In the genomic region with DNA sequence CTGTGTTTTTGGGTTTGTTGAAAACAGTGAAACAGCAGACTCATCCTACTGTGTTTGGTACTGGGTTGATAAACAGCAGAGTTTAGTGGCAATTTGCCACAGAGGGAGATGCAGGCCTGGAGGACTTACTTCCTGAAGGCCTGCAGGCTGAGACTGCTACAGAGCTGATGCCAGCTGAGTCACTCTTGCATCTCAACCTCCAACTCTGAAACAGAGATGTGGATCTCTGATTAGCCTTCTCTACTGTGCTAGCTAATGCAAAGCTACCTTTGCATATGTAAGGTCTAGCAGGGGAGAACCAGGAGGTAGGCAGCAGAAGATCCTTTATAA, we compare ENCODE assay signal across 8 cellular contexts. TPM values are rescaled to one million over a fixed set of nuclear protein-coding genes. Genes with fewer than 3 reads are reported as not detected.
DNase-seq lines count a peak whose midpoint lies in the region; ATAC-seq, FAIRE-seq and TF ChIP-seq lines count a peak whose summit lies in the region.

No MANE protein-coding gene starts in this region.

- no peaks in the 10 kb centered on the region for H3K79me2 ChIP-seq in K562 (ENCODE audit: control insufficient read depth, insufficient read depth, low read length)

- H3K27ac ChIP-seq in K562 (ENCODE audit: extremely low read depth, low read depth, low read length) (peak overlapping the region; percentile 62; the same call in 1 of the 3 replicates), right lobe of liver (no peak overlapping the region)

- no peak overlapping the region for H2AFZ ChIP-seq in K562 (ENCODE audit: low read depth, low read length)

- FAIRE-seq in K562 (lab: Jason Lieb, UNC): peak; percentile 97

- peak; percentile 95 for TF ChIP-seq EP300 in K562 (IDR thresholded peaks at IDR 0.05; ENCODE audit: low read length)

- intact Hi-C loops in K562 (cut with micrococcal nuclease) (loop anchor here (1.0 kb wide), 1 partner anchor 21 kb away; the partner anchor contains the start of gene KMT2A), right lobe of liver (cut with DNase I) (no loop called here)

- peak overlapping the region; percentile 48 for H3K4me2 ChIP-seq in K562 (ENCODE audit: insufficient read depth, low read length)

- BruUV-seq in K562 (replicated peaks; lab: Mats Ljungman, UMichigan): no TSS peak

- no peaks in the 10 kb centered on the region for H3K9me3 ChIP-seq in K562 (replicated peaks; ENCODE audit: control insufficient read depth, insufficient read depth, low read depth, low read length)
- no peaks in the 10 kb centered on the region for H3K9me3 ChIP-seq in right lobe of liver

- CTCF ChIA-PET in K562 (lab: Yijun Ruan, JAX; ENCODE audit: low intra/inter-chr PET ratio): no interaction called here

- H3K27me3 ChIP-seq in K562 (ENCODE audit: control insufficient read depth in 2 of 2, insufficient read depth in 2 of 2, low read length in 2 of 2) (no peaks in the 10 kb centered on the region), right lobe of liver (no peaks in the 10 kb centered on the region)

- no peak overlapping the region for H3K4me3 ChIP-seq in NB4 (ENCODE audit: low read depth, low read length)
- H3K4me3 ChIP-seq in K562: no peak overlapping the region
- H3K4me3 ChIP-seq in right lobe of liver: no peak overlapping the region

- POLR2A ChIA-PET in K562 (lab: Yijun Ruan, JAX): interaction anchor here (0.6 to 1.3 kb wide), 6 partner anchors 10 to 28 kb away, joined by 3 to 4 read pairs (median 3); partner anchors contain the start of gene ATP5MG

- TF ChIP-seq RAD21 in K562 (CRISPR knock-in tag; conservative IDR thresholded peaks at IDR 0.05 in 1 of 2, IDR thresholded peaks at IDR 0.05 in 1 of 2): peak; percentile 11 to 27; a peak in 3 of 4 replicates

- H3K9me1 ChIP-seq in K562 (ENCODE audit: control insufficient read depth, insufficient read depth, low read length): no peaks in the 10 kb centered on the region

- in situ Hi-C loops in K562 (cut with MboI): no loop called here

- no peak overlapping the region for H3K9ac ChIP-seq in K562 (ENCODE audit: insufficient read depth in 1 of 2, low read depth in 2 of 2, low read length in 2 of 2)

- no peaks in the 10 kb centered on the region for H4K20me1 ChIP-seq in K562 (replicated peaks; ENCODE audit: control insufficient read depth, insufficient read depth, low read length)

- peaks cover 4 to 20% of the 10 kb centered on the region in 2 experiments; a peak in 3 of 5 replicates for H3K4me1 ChIP-seq in K562 (replicated peaks in 1 of 2; ENCODE audit: control insufficient read depth in 2 of 2, insufficient read depth in 2 of 2, low read length in 2 of 2)
- no peaks in the 10 kb centered on the region for H3K4me1 ChIP-seq in right lobe of liver

- TF ChIP-seq CTCF in NB4 (IDR thresholded peaks at IDR 0.05; ENCODE audit: low read depth, low read length): no peak
- TF ChIP-seq CTCF in K562 (IDR thresholded peaks at IDR 0.05 in 2 of 3, conservative IDR thresholded peaks at IDR 0.05 in 1 of 3; ENCODE audit: insufficient read depth in 2 of 3, low read depth in 1 of 3, low read length in 3 of 3): no peak
- TF ChIP-seq CTCF in right lobe of liver (IDR thresholded peaks at IDR 0.05): no peak

- DNase-seq in NCI-H345 (lab: John Stamatoyannopoulos, UW) (peak; percentile 41), NCI-H345 treated with DMSO at 0.1 percent for 48 hours (lab: John Stamatoyannopoulos, UW; ENCODE audit: unreplicated experiment) (no peak), NB4 (ENCODE audit: low read depth) (peak; percentile 75), K562 (ENCODE audit: extremely low read depth in 1 of 4, low spot score in 3 of 4) (peak; percentile 38 to 94 (median 68)), right lobe of liver (peak in 1 of 3 donors; percentile 27), NCI-H524 (lab: John Stamatoyannopoulos, UW) (no peak)

- ATAC-seq in K562 (peak; percentile 92), right lobe of liver (peak in 3 of 4 donors; percentile 35 to 83 (median 43)), GM19035 (IDR thresholded peaks at IDR 0.05; ENCODE audit: unreplicated experiment) (no peak), GM21576 (IDR thresholded peaks at IDR 0.05; ENCODE audit: unreplicated experiment) (no peak)

- TF ChIP-seq POLR2A in NB4 (IDR thresholded peaks at IDR 0.05; ENCODE audit: extremely low read depth, insufficient read length): no peak
- no peak for TF ChIP-seq POLR2A in K562 (conservative IDR thresholded peaks at IDR 0.05)
- TF ChIP-seq POLR2A in right lobe of liver (IDR thresholded peaks at IDR 0.05): no peak

- H3K36me3 ChIP-seq in K562 (ENCODE audit: control insufficient read depth, insufficient read depth, low read length) (no peaks in the 10 kb centered on the region), right lobe of liver (no peaks in the 10 kb centered on the region)

TF ChIP-seq in K562, 482 proteins besides CTCF, POLR2A, EP300 and RAD21 (continues in another document):
- TF ChIP-seq ZNF197 (CRISPR knock-in tag; IDR thresholded peaks at IDR 0.05; ENCODE audit: low read depth) (no peak), SMARCE1 (IDR thresholded peaks at IDR 0.05) (peak; percentile 97), ETV6 (IDR thresholded peaks at IDR 0.05; ENCODE audit: borderline replicate concordance in 1 of 2, low read depth in 2 of 2, low read length in 1 of 2) (peak in 1 of 2 experiments; percentile 74; a peak in 1 of 4 replicates), ETV6 (CRISPR knock-in tag; IDR thresholded peaks at IDR 0.05; ENCODE audit: borderline replicate concordance) (no peak), BRCA1 (IDR thresholded peaks at IDR 0.05) (no peak), BRCA1 (CRISPR knock-in tag; IDR thresholded peaks at IDR 0.05) (no peak), ZNF23 (CRISPR knock-in tag; IDR thresholded peaks at IDR 0.05) (no peak)

RNA-seq across cellular contexts. Expression of gene ATP5MG, which starts 14.3 kb away (rescaled TPM):
- 30.9 and 63.7 TPM in 2 replicates for total RNA-seq in K562 (2011; cell fraction: chromatin; rRNA removed; ENCODE audit: low replicate concordance)
- total RNA-seq in K562 (2011; cell fraction: nucleolus; rRNA removed): 49.0 and 59.9 TPM in 2 replicates
- 82.3 and 111 TPM in 2 replicates for total RNA-seq in K562 (2011; cell fraction: nucleoplasm; rRNA removed)
- 294 and 333 TPM in 2 replicates for total RNA-seq in K562 (2014; rRNA removed)
- 422 and 434 TPM in 2 replicates for total RNA-seq in K562 (2014; rRNA removed; fragmentation: Illumina TruSeq; extraction: Trizol)
- 366 and 426 TPM in 2 replicates for total RNA-seq in K562 (2015; rRNA removed; fragmentation: Illumina TruSeq; extraction: Trizol)
- total RNA-seq in K562 (2021): 390 and 391 TPM in 2 replicates
- 609 and 759 TPM in 2 replicates for polyA plus RNA-seq in K562 (2011; rRNA removed)
- polyA plus RNA-seq in K562 (2011; cell fraction: cytosol; rRNA removed): 443 and 675 TPM in 2 replicates
- 116 and 214 TPM in 2 replicates for polyA plus RNA-seq in K562 (2011; cell fraction: nucleus; rRNA removed)
- polyA plus RNA-seq in K562 (2012): 594 and 680 TPM in 2 replicates
- 301 and 302 TPM in 2 replicates for polyA plus RNA-seq in K562 (2014; fragmentation: Illumina TruSeq; extraction: Trizol)
- 1,000 to 10,000 TPM; 1,842 to 2,138 TPM for polyA plus RNA-seq in K562 (2014; fragmentation: Nextera tagmentation; extraction: Ambion mirVana)
- 512 and 785 TPM in 2 replicates for polyA plus RNA-seq in K562 (2014; rRNA removed)
- 129 and 140 TPM in 2 replicates for polyA minus RNA-seq in K562 (2011; rRNA and poly(A)+ RNA removed)
- polyA minus RNA-seq in K562 (2011; cell fraction: cytosol; rRNA and poly(A)+ RNA removed): 91.3 and 103 TPM in 2 replicates
- polyA minus RNA-seq in K562 (2011; cell fraction: nucleus; rRNA and poly(A)+ RNA removed): 15.8 and 29.8 TPM in 2 replicates
- 100 to 1,000 TPM in 1 of 6 experiments, 10 to 100 TPM in 5; 32.6 to 127 (median 89.5) TPM for total RNA-seq in right lobe of liver

RNA-seq across cellular contexts. Expression of gene KMT2A, which starts 20.6 kb away (rescaled TPM):
- 227 and 437 TPM in 2 replicates for total RNA-seq in K562 (2011; cell fraction: chromatin; rRNA removed; ENCODE audit: low replicate concordance)
- 184 and 220 TPM in 2 replicates for total RNA-seq in K562 (2011; cell fraction: nucleolus; rRNA removed)
- 320 and 503 TPM in 2 replicates for total RNA-seq in K562 (2011; cell fraction: nucleoplasm; rRNA removed)
- 27.0 and 34.8 TPM in 2 replicates for total RNA-seq in K562 (2014; rRNA removed)
- 37.0 and 44.1 TPM in 2 replicates for total RNA-seq in K562 (2014; rRNA removed; fragmentation: Illumina TruSeq; extraction: Trizol)
- total RNA-seq in K562 (2015; rRNA removed; fragmentation: Illumina TruSeq; extraction: Trizol): 32.9 and 33.7 TPM in 2 replicates
- total RNA-seq in K562 (2021): 58.9 and 59.9 TPM in 2 replicates
- 28.3 and 30.4 TPM in 2 replicates for polyA plus RNA-seq in K562 (2011; rRNA removed)
- 24.5 and 37.4 TPM in 2 replicates for polyA plus RNA-seq in K562 (2011; cell fraction: cytosol; rRNA removed)
- polyA plus RNA-seq in K562 (2011; cell fraction: nucleus; rRNA removed): 159 and 233 TPM in 2 replicates
- polyA plus RNA-seq in K562 (2012): 26.7 and 27.2 TPM in 2 replicates
- polyA plus RNA-seq in K562 (2014; fragmentation: Illumina TruSeq; extraction: Trizol): 41.6 and 48.9 TPM in 2 replicates
- polyA plus RNA-seq in K562 (2014; fragmentation: Nextera tagmentation; extraction: Ambion mirVana): 10 to 100 TPM in 1 of 2 experiments, 1 to 10 TPM in 1; 9.6 to 10.8 TPM
- 32.6 and 36.9 TPM in 2 replicates for polyA plus RNA-seq in K562 (2014; rRNA removed)
- 95.7 and 118 TPM in 2 replicates for polyA minus RNA-seq in K562 (2011; rRNA and poly(A)+ RNA removed)
- polyA minus RNA-seq in K562 (2011; cell fraction: cytosol; rRNA and poly(A)+ RNA removed): 53.8 and 61.4 TPM in 2 replicates
- polyA minus RNA-seq in K562 (2011; cell fraction: nucleus; rRNA and poly(A)+ RNA removed): 141 and 184 TPM in 2 replicates
- 10 to 100 TPM; 15.5 to 24.9 (median 19.5) TPM for total RNA-seq in right lobe of liver

RNA-seq across cellular contexts. Expression of gene UBE4A, which starts 56.3 kb away (rescaled TPM):
- 31.9 and 53.7 TPM in 2 replicates for total RNA-seq in K562 (2011; cell fraction: chromatin; rRNA removed; ENCODE audit: low replicate concordance)
- 23.5 and 25.8 TPM in 2 replicates for total RNA-seq in K562 (2011; cell fraction: nucleolus; rRNA removed)
- total RNA-seq in K562 (2011; cell fraction: nucleoplasm; rRNA removed): 45.1 and 82.0 TPM in 2 replicates
- total RNA-seq in K562 (2014; rRNA removed) (26.8 and 32.4 TPM in 2 replicates), K562 (2014; rRNA removed; fragmentation: Illumina TruSeq; extraction: Trizol) (44.8 and 50.6 TPM in 2 replicates), K562 (2015; rRNA removed; fragmentation: Illumina TruSeq; extraction: Trizol) (41.8 and 45.2 TPM in 2 replicates), K562 (2021) (33.6 and 37.0 TPM in 2 replicates), right lobe of liver (10 to 100 TPM; 25.5 to 36.9 (median 28.5) TPM)
- polyA plus RNA-seq in K562 (2011; rRNA removed) (22.9 and 23.9 TPM in 2 replicates), K562 (2014; fragmentation: Illumina TruSeq; extraction: Trizol) (29.2 and 32.8 TPM in 2 replicates), K562 (2014; fragmentation: Nextera tagmentation; extraction: Ambion mirVana) (10 to 100 TPM; 13.5 to 17.1 TPM), K562 (2014; rRNA removed) (17.8 and 18.0 TPM in 2 replicates)
- 12.4 and 17.6 TPM in 2 replicates for polyA plus RNA-seq in K562 (2011; cell fraction: cytosol; rRNA removed)
- polyA plus RNA-seq in K562 (2011; cell fraction: nucleus; rRNA removed): 54.3 and 63.0 TPM in 2 replicates
- polyA plus RNA-seq in K562 (2012): 19.3 and 19.9 TPM in 2 replicates
- 47.1 and 48.0 TPM in 2 replicates for polyA minus RNA-seq in K562 (2011; rRNA and poly(A)+ RNA removed)
- polyA minus RNA-seq in K562 (2011; cell fraction: cytosol; rRNA and poly(A)+ RNA removed): 28.5 and 37.0 TPM in 2 replicates
- 12.4 and 25.8 TPM in 2 replicates for polyA minus RNA-seq in K562 (2011; cell fraction: nucleus; rRNA and poly(A)+ RNA removed)

Comparison
In these comparisons a context has a peak if more than half of its experiments do, and no peak if none do; other contexts are left out.
1. DNase-seq: peak in NCI-H345 (single experiment), NB4 (single experiment) and K562 (4 of 4); none in NCI-H345 treated with DMSO at 0.1 percent for 48 hours (single experiment) and NCI-H524 (0 of 2).
2. ATAC-seq: peak in K562 (single experiment) and right lobe of liver (3 of 4); none in GM19035 (single experiment) and GM21576 (single experiment).